ENCODE assay signal across 20 cellular contexts in the genomic region with DNA sequence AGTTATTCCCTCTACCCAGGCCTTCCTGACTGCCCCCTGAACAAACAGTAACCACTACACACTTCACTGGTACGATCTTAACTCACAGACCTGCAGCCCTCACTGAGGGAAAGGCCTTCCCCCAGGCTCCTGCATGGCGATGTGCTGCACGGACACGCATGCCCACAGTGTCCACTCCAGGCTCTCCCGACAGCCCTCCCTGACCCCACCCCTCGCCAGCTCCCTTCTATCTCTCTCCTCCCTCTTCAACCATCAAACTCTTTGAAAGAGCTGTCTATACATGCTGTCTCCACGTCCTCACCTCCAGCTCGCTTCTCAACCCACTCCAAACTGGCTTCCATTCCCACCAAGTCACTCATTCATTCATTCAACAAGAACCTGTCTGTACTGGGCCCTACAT. TPM values are rescaled to one million over a fixed set of nuclear protein-coding genes. Genes with fewer than 3 reads are reported as not detected.
DNase-seq lines count a peak whose midpoint lies in the region; ATAC-seq and TF ChIP-seq lines count a peak whose summit lies in the region.
"Had no signal": no experiment of that assay in that cellular context is flagged by ENCODE, and none has a peak within 500 bp of the region (broad histone marks: within the 10 kb centered on the region; RNA-seq: fewer than 3 reads in every experiment).

No MANE protein-coding gene starts in this region.

- no peak overlapping the region for H3K27ac Mint-ChIP-seq in activated CD4-positive, alpha-beta memory T cell treated with anti-CD3 and anti-CD28 coated beads for 36 hours
- H3K27ac Mint-ChIP-seq: CD14-positive monocyte had no signal

- H3K4me1 ChIP-seq in right cardiac atrium (ENCODE audit: control insufficient read depth, insufficient read depth, low read length) (peaks cover 6% of the 10 kb centered on the region), spleen (peaks cover 0 to 22% (median 16%) of the 10 kb centered on the region in 6 donors)

- peaks cover 4% of the 10 kb centered on the region for H3K27me3 Mint-ChIP-seq in activated CD4-positive, alpha-beta memory T cell treated with anti-CD3 and anti-CD28 coated beads for 36 hours

- intact Hi-C loops in activated CD4-positive, alpha-beta memory T cell treated with anti-CD3 and anti-CD28 coated beads for 36 hours (cut with micrococcal nuclease): loop anchor here (5.0 kb wide), 1 partner anchor 298 kb away; a partner anchor contains a TSS
- intact Hi-C loops in Right ventricle myocardium inferior (cut with DNase I): loop anchor here (2.0 kb wide), 2 partner anchors 29 to 65 kb away; no protein-coding TSS in a partner anchor
- intact Hi-C loops in right cardiac atrium (cut with DNase I): loop anchor here (5.0 kb wide), 1 partner anchor 123 kb away; no protein-coding TSS in a partner anchor
- intact Hi-C loops in spleen (cut with DNase I; ENCODE audit: low total_unique reads): no loop called here

- POLR2A ChIA-PET in activated CD4-positive, alpha-beta memory T cell treated with anti-CD3 and anti-CD28 coated beads for 36 hours (lab: Charles Lee): no interaction called here

- H3K4me1 Mint-ChIP-seq in activated CD4-positive, alpha-beta memory T cell treated with anti-CD3 and anti-CD28 coated beads for 36 hours (ENCODE audit: low read depth): peaks cover 4% of the 10 kb centered on the region

- ATAC-seq in Right ventricle myocardium inferior (peak; percentile 66), right cardiac atrium (peak; percentile 3 to 54), HG02798 (IDR thresholded peaks at IDR 0.05; ENCODE audit: poor library complexity, unreplicated experiment) (no peak)

- CTCF ChIA-PET in activated CD4-positive, alpha-beta memory T cell treated with anti-CD3 and anti-CD28 coated beads for 36 hours (lab: Charles Lee): interaction anchor here (1.0 to 1.6 kb wide), 2 partner anchors 11 to 192 kb away, joined by 3 to 4 read pairs; no protein-coding TSS in a partner anchor

- H3K27ac ChIP-seq in right cardiac atrium (ENCODE audit: low read length): peak overlapping the region; percentile 79
- H3K27ac ChIP-seq in spleen: no peak overlapping the region
- H3K27ac ChIP-seq: HL-60, RWPE1, SJSA1 had no signal

- H3K9me3 ChIP-seq in right cardiac atrium (ENCODE audit: control insufficient read depth, low read length): no peaks in the 10 kb centered on the region
- H3K9me3 ChIP-seq in spleen: no peaks in the 10 kb centered on the region
- H3K9me3 ChIP-seq: HAP-1, SJSA1 had no signal

- peak; percentile 3 for DNase-seq in activated CD4-positive, alpha-beta memory T cell treated with anti-CD3 and anti-CD28 coated beads for 36 hours
- DNase-seq in Right ventricle myocardium inferior (ENCODE audit: missing footprints) (peak; percentile 61), right cardiac atrium (peak in 1 of 3 donors; percentile 69), spleen (peak; percentile 36), dedifferentiated amniotic fluid mesenchymal stem cell (ENCODE audit: extremely low spot score) (no peak), NCI-H526 (lab: John Stamatoyannopoulos, UW) (no peak)
- DNase-seq in stimulated activated CD4-positive, alpha-beta T cell treated with anti-CD3 and anti-CD28 coated beads, Interleukin-12 subunit alpha, Interleukin-12 subunit beta, amount 100 ng/mL, for 4 hours: no peak
- DNase-seq: AML-193, COR-L47, DMS153, EL, NCI-H1105 treated with DMSO at 0.1 percent for 48 hours, NCI-H1694 treated with DMSO at 0.1 percent for 48 hours, NCI-H2107 had no signal

- WGBS in right cardiac atrium: 30% methylated on average over 8 of the region's 8 CpGs
- 72 to 88% (median 81%) methylated on average over 8 of the region's 8 CpGs for whole genome bisulfite sequencing in spleen, 5 donors

- TF ChIP-seq CTCF in spleen (IDR thresholded peaks at IDR 0.05 in 8 of 11, conservative IDR thresholded peaks at IDR 0.05 in 3 of 11): no peak

- no peak for TF ChIP-seq POLR2A in spleen (IDR thresholded peaks at IDR 0.05)

- H3K36me3 ChIP-seq in spleen: no peaks in the 10 kb centered on the region
- H3K36me3 ChIP-seq: HAP-1, SJSA1 had no signal

- H3K36me3 Mint-ChIP-seq in activated CD4-positive, alpha-beta memory T cell treated with anti-CD3 and anti-CD28 coated beads for 36 hours: no peaks in the 10 kb centered on the region

- no peak overlapping the region for H3K4me3 Mint-ChIP-seq in activated CD4-positive, alpha-beta memory T cell treated with anti-CD3 and anti-CD28 coated beads for 36 hours
- H3K4me3 Mint-ChIP-seq: CD14-positive monocyte had no signal

- H3K27me3 ChIP-seq in right cardiac atrium (ENCODE audit: control insufficient read depth, insufficient read depth) (no peaks in the 10 kb centered on the region), spleen (replicated peaks in 1 of 7) (peaks cover 4 to 93% (median 32%) of the 10 kb centered on the region in 7 donors)
- H3K27me3 ChIP-seq: SJSA1 had no signal

- H3K4me3 ChIP-seq in right cardiac atrium (ENCODE audit: low read length) (no peak overlapping the region), spleen (no peak overlapping the region)
- H3K4me3 ChIP-seq: HAP-1, SJSA1 had no signal

- H3K9me3 Mint-ChIP-seq in activated CD4-positive, alpha-beta memory T cell treated with anti-CD3 and anti-CD28 coated beads for 36 hours: no peaks in the 10 kb centered on the region

RNA-seq across cellular contexts. Expression of a gene that starts 3.9 kb away (rescaled TPM):
- under 1 TPM; 0.12 to 0.34 TPM for total RNA-seq in activated CD4-positive, alpha-beta memory T cell treated with anti-CD3 and anti-CD28 coated beads for 36 hours
- total RNA-seq in Right ventricle myocardium inferior (163 TPM), right cardiac atrium (100 to 1,000 TPM; 131 to 202 (median 142) TPM), spleen (1 to 10 TPM in 1 of 7 donors, under 1 TPM in 3, not detected in 3; 0.17 to 1.2 (median 0.48) TPM)
- polyA plus RNA-seq in right cardiac atrium (69.0 TPM), spleen (under 1 TPM; 0.02 to 0.06 (median 0.02) TPM)
- polyA plus RNA-seq: CD14-positive monocyte had no signal

Comparison
In these comparisons a context has a peak if more than half of its experiments do, and no peak if none do; other contexts are left out.
1. DNase-seq: peak in activated CD4-positive, alpha-beta memory T cell treated with anti-CD3 and anti-CD28 coated beads for 36 hours (single experiment), Right ventricle myocardium inferior (single experiment) and spleen (single experiment); none in dedifferentiated amniotic fluid mesenchymal stem cell (single experiment), stimulated activated CD4-positive, alpha-beta T cell treated with anti-CD3 and anti-CD28 coated beads, Interleukin-12 subunit alpha, Interleukin-12 subunit beta, amount 100 ng/mL, for 4 hours (single experiment) and NCI-H526 (0 of 2).
2. RNA of a gene that starts 3.9 kb away (total RNA-seq): 163 TPM in Right ventricle myocardium inferior (single experiment) and 131 to 202 TPM in right cardiac atrium; 0.12 to 0.34 TPM in activated CD4-positive, alpha-beta memory T cell treated with anti-CD3 and anti-CD28 coated beads for 36 hours and 0.17 to 1.2 TPM in spleen; every median in the first group is over 10 times any median in the second.